Comparison of ENCODE assay signal across 16 cellular contexts in genomic region chr16:23064642-23065041, GRCh38.
A peak's percentile ranks its signal among the peaks of the same experiment; 100 is the strongest.
DNase-seq lines count a peak whose midpoint lies in the region; ATAC-seq and TF ChIP-seq lines count a peak whose summit lies in the region.
"Had no signal": no experiment of that assay in that cellular context is flagged by ENCODE, and none has a peak within 500 bp of the region (broad histone marks: within the 10 kb centered on the region; RNA-seq: fewer than 3 reads in every experiment).

No MANE protein-coding gene starts in this region.

- no peak overlapping the region for H3K27ac Mint-ChIP-seq in type B pancreatic cell
- H3K27ac Mint-ChIP-seq: activated naive CD4-positive, alpha-beta T cell treated with anti-CD3 and anti-CD28 coated beads, Interleukin-2, amount 50 U/mL, for 24 hours; WTC11 had no signal

- H3K4me1 ChIP-seq in adipocyte (ENCODE audit: control insufficient read depth, insufficient read depth, low read length) (peaks cover 8% of the 10 kb centered on the region), osteoblast (ENCODE audit: insufficient read depth, low read length) (peaks cover 13% of the 10 kb centered on the region)

- H3K9me3 ChIP-seq in adipocyte (ENCODE audit: control insufficient read depth, low read length), result no peaks in the 10 kb centered on the region
- no peaks in the 10 kb centered on the region for H3K9me3 ChIP-seq in osteoblast (ENCODE audit: low read depth, low read length)
- H3K9me3 ChIP-seq: ovary had no signal

- no peak overlapping the region for H3K4me3 Mint-ChIP-seq in type B pancreatic cell
- H3K4me3 Mint-ChIP-seq: activated naive CD4-positive, alpha-beta T cell treated with anti-CD3 and anti-CD28 coated beads, Interleukin-2, amount 50 U/mL, for 24 hours; WTC11 had no signal

- no peaks in the 10 kb centered on the region for H3K9me3 Mint-ChIP-seq in type B pancreatic cell
- H3K9me3 Mint-ChIP-seq: activated naive CD4-positive, alpha-beta T cell treated with anti-CD3 and anti-CD28 coated beads, Interleukin-2, amount 50 U/mL, for 24 hours; WTC11 had no signal

- H3K4me3 ChIP-seq in adipocyte (ENCODE audit: low read length), result peak overlapping the region; percentile 1
- H3K4me3 ChIP-seq in osteoblast (ENCODE audit: insufficient read depth, low read length), result peak overlapping the region; percentile 48
- H3K4me3 ChIP-seq: cardiac muscle cell, ovary had no signal

- peak overlapping the region; percentile 71 for H2AFZ ChIP-seq in osteoblast (ENCODE audit: low read length)

- peak overlapping the region; percentile 53 for H3K27ac ChIP-seq in osteoblast (ENCODE audit: low read depth, low read length)
- H3K27ac ChIP-seq: cardiac muscle cell, ovary had no signal

- H3K4me2 ChIP-seq in osteoblast (ENCODE audit: insufficient read depth, low read length), result peak overlapping the region; percentile 72

- H3K9ac ChIP-seq in adipocyte (ENCODE audit: low read length), result no peak overlapping the region

- H3K27me3 ChIP-seq in adipocyte (replicated peaks; ENCODE audit: control insufficient read depth, insufficient read depth, low read length), result peaks cover 3% of the 10 kb centered on the region
- H3K27me3 ChIP-seq in osteoblast (ENCODE audit: insufficient read depth, low read length), result no peaks in the 10 kb centered on the region
- H3K27me3 ChIP-seq: cardiac muscle cell, ovary had no signal

- peaks cover 5% of the 10 kb centered on the region for H3K27me3 Mint-ChIP-seq in type B pancreatic cell
- H3K27me3 Mint-ChIP-seq: activated naive CD4-positive, alpha-beta T cell treated with anti-CD3 and anti-CD28 coated beads, Interleukin-2, amount 50 U/mL, for 24 hours had no signal

- no peaks in the 10 kb centered on the region for H3K79me2 ChIP-seq in osteoblast (ENCODE audit: insufficient read depth, low read length)

- H3K36me3 ChIP-seq in adipocyte (ENCODE audit: control insufficient read depth, insufficient read depth, low read length, severe bottlenecking), result peaks cover 33% of the 10 kb centered on the region
- H3K36me3 ChIP-seq in osteoblast (ENCODE audit: insufficient read depth, low read length), result peaks cover 23% of the 10 kb centered on the region
- H3K36me3 ChIP-seq: ovary had no signal

- DNase-seq in CD1c-positive myeloid dendritic cell (ENCODE audit: extremely low spot score), result peak; percentile 33
- DNase-seq in MV-4-11 (lab: John Stamatoyannopoulos, UW), result peak; percentile 99
- DNase-seq in adipocyte (ENCODE audit: low read depth), result peak; percentile 57
- DNase-seq in osteoblast (ENCODE audit: insufficient read length, low spot score, missing footprints), result peak; percentile 55
- DNase-seq in type B pancreatic cell (ENCODE audit: extremely low spot score, unreplicated experiment), result no peak
- DNase-seq: C1 segment of cervical spinal cord; NCI-H1048; NCI-H226; ovary; stimulated activated CD4-positive, alpha-beta T cell treated with anti-CD3 and anti-CD28 coated beads, Interleukin-12 subunit alpha, Interleukin-12 subunit beta, amount 100 ng/mL, for 4 hours had no signal

- peaks cover 4% of the 10 kb centered on the region for H3K36me3 Mint-ChIP-seq in type B pancreatic cell

- H4K20me1 ChIP-seq in osteoblast (ENCODE audit: insufficient read depth, low read length), result no peaks in the 10 kb centered on the region

- no peak for ATAC-seq in GM19452 (IDR thresholded peaks at IDR 0.05; ENCODE audit: unreplicated experiment)
- no peak for ATAC-seq in GM21528 (IDR thresholded peaks at IDR 0.05; ENCODE audit: low FRiP score, unreplicated experiment)
- no peak for ATAC-seq in GM21367 (IDR thresholded peaks at IDR 0.05; ENCODE audit: unreplicated experiment)
- ATAC-seq: WTC11 had no signal

- TF ChIP-seq CTCF in osteoblast (IDR thresholded peaks at IDR 0.05; ENCODE audit: extremely low read depth, low read depth, low read length) (no peak), type B pancreatic cell (conservative IDR thresholded peaks at IDR 0.05) (no peak)

- peaks cover 5% of the 10 kb centered on the region for H3K4me1 Mint-ChIP-seq in type B pancreatic cell (ENCODE audit: unreplicated experiment)
